Comparison of ENCODE assay signal across 8 cellular contexts in genomic region chr16:31988595-31989581, GRCh38.
DNase-seq lines count a peak whose midpoint lies in the region; ATAC-seq and TF ChIP-seq lines count a peak whose summit lies in the region.
"Not testable (repeated sequence)": the region's sequence is repeated elsewhere in the genome, so short reads cannot be mapped to it uniquely, and the experiment has no call there.

No MANE protein-coding gene starts in this region.

- peak; percentile 39 for DNase-seq in activated CD4-positive, CD25-positive, alpha-beta regulatory T cell treated with anti-CD3 and anti-CD28 coated beads, Interleukin-2, amount 50 U/mL, for 72 hours
- peak; percentile 55 for DNase-seq in activated T-cell treated with anti-CD3 and anti-CD28 coated beads for 4 hours
- DNase-seq in adrenal gland: peak in 5 of 7 donors; percentile 28 to 76 (median 46)
- peak; percentile 32 to 84 for DNase-seq in lower leg skin (ENCODE audit: low spot score in 2 of 2)
- peak; percentile 57 to 58 for DNase-seq in stimulated activated CD4-positive, alpha-beta T cell treated with anti-CD3 and anti-CD28 coated beads, Interleukin-2, amount 100 ng/mL, for 24 hours
- DNase-seq in stimulated activated naive B cell treated with anti-CD40 and anti-IgM and Interleukin-4, amounts not matched to agents 10 μg/mL and 1 μg/mL and 100 μg/mL, for 72 hours: peak; percentile 9

- WGBS in adrenal gland, 4 donors: 2 to 60% (median 7%) methylated on average over 3 to 7 of the region's 23 CpGs; no CpG with 5 or more reads in 1 of the 4 donors
- WGBS in lower leg skin, 2 donors: 9 to 46% methylated on average over 3 to 4 of the region's 23 CpGs

- H3K4me1 ChIP-seq in adrenal gland (replicated peaks in 1 of 2): not testable (repeated sequence)

- ATAC-seq in GM18909 (IDR thresholded peaks at IDR 0.05; ENCODE audit: poor library complexity, unreplicated experiment) (peak; percentile 51), HG03342 (IDR thresholded peaks at IDR 0.05; ENCODE audit: unreplicated experiment) (peak; percentile 47)
- ATAC-seq in stimulated activated naive B cell treated with anti-CD40 and anti-IgM and Interleukin-4, amounts not matched to agents 10 μg/mL and 1 μg/mL and 100 μg/mL, for 72 hours (replicated peaks): peak; percentile 89 to 92

- H3K36me3 Mint-ChIP-seq in stimulated activated naive B cell treated with anti-CD40 and anti-IgM and Interleukin-4, amounts not matched to agents 10 μg/mL and 1 μg/mL and 100 μg/mL, for 72 hours: not testable (repeated sequence)

- H3K4me1 Mint-ChIP-seq in stimulated activated naive B cell treated with anti-CD40 and anti-IgM and Interleukin-4, amounts not matched to agents 10 μg/mL and 1 μg/mL and 100 μg/mL, for 72 hours: not testable (repeated sequence)

- H3K27ac ChIP-seq in adrenal gland: not testable (repeated sequence)

- not testable (repeated sequence) for TF ChIP-seq CTCF in adrenal gland (IDR thresholded peaks at IDR 0.05); lower leg skin (IDR thresholded peaks at IDR 0.05)

- not testable (repeated sequence) for H3K4me3 ChIP-seq in adrenal gland; lower leg skin (ENCODE audit: low read depth, poor library complexity, severe bottlenecking)

- TF ChIP-seq POLR2A in adrenal gland (IDR thresholded peaks at IDR 0.05); lower leg skin (IDR thresholded peaks at IDR 0.05): not testable (repeated sequence)

- H3K36me3 ChIP-seq in adrenal gland (replicated peaks in 1 of 2): not testable (repeated sequence)

- not testable (repeated sequence) for H3K9me3 ChIP-seq in adrenal gland (replicated peaks in 1 of 3)

- not testable (repeated sequence) for H3K27me3 ChIP-seq in adrenal gland

- intact Hi-C loops in adrenal gland (cut with DNase I); lower leg skin (cut with DNase I; ENCODE audit: low total_unique reads): not testable (repeated sequence)

- H3K27me3 Mint-ChIP-seq in stimulated activated naive B cell treated with anti-CD40 and anti-IgM and Interleukin-4, amounts not matched to agents 10 μg/mL and 1 μg/mL and 100 μg/mL, for 72 hours: not testable (repeated sequence)

- not testable (repeated sequence) for H3K27ac Mint-ChIP-seq in stimulated activated naive B cell treated with anti-CD40 and anti-IgM and Interleukin-4, amounts not matched to agents 10 μg/mL and 1 μg/mL and 100 μg/mL, for 72 hours

- H3K4me3 Mint-ChIP-seq in stimulated activated naive B cell treated with anti-CD40 and anti-IgM and Interleukin-4, amounts not matched to agents 10 μg/mL and 1 μg/mL and 100 μg/mL, for 72 hours: not testable (repeated sequence)

- not testable (repeated sequence) for H3K9me3 Mint-ChIP-seq in stimulated activated naive B cell treated with anti-CD40 and anti-IgM and Interleukin-4, amounts not matched to agents 10 μg/mL and 1 μg/mL and 100 μg/mL, for 72 hours
